ENCODE assay signal across 1 cellular context in the genomic region with DNA sequence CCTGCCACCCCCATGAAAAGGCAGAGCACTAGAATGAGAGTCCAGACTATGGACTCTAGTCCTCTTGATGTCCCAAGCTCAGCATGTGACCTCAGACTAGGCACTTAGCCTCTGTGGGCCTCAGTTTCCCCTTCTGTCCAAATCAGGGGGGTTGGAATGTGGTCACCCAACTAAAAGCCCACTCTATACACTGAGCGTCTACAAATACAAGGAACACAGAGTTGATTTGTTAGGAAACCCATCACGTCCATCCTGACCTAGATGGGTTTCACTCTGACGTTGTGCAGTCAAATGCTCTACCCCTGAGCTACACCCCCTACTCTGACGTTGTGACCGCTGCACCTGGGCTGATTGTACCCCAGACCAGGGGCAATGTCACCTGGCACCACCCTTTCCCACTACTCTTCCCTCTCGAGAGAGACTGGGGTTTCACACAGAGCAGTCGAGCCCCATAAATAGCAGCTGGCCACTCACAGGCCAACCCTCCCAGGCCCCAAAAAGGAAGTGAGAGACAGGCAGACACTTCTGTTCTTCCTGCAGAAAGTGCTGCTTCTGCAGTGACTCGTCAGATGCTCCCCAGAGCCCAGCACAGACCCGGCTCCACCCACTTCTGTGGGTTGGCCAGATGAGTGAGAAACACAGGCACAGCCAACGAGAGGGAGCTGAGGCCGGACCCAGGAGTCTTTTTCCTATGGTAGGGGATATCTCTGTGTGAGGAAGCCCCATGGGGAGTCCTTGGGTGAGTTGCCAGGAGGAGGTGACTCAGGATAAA.
TF ChIP-seq lines count a peak whose summit lies in the region.

No MANE protein-coding gene starts in this region.

TF ChIP-seq in GM12878, 131 proteins besides CTCF, POLR2A, EP300 and RAD21 (continued from another document and continues in another):
- TF ChIP-seq NKRF (conservative IDR thresholded peaks at IDR 0.05) (0 out of 2 replicates have a peak, but pooled peaks have one; percentile 38), POLR2AphosphoS5 (IDR thresholded peaks at IDR 0.05; ENCODE audit: low read length) (peak; percentile 86), EED (IDR thresholded peaks at IDR 0.05; ENCODE audit: low read depth) (peak; percentile 99), BCL11A (IDR thresholded peaks at IDR 0.05; ENCODE audit: low read depth, low read length) (peak; percentile 83), HDAC2 (IDR thresholded peaks at IDR 0.05) (no peak), E2F4 (IDR thresholded peaks at IDR 0.05; ENCODE audit: low read depth, low read length) (no peak), PML (IDR thresholded peaks at IDR 0.05; ENCODE audit: low read length) (peak; percentile 93), KAT2A (conservative IDR thresholded peaks at IDR 0.05; ENCODE audit: control insufficient read depth, low read depth, low read length) (no peak), FOXM1 (IDR thresholded peaks at IDR 0.05; ENCODE audit: low read depth, low read length) (peak; percentile 95), MXI1 (IDR thresholded peaks at IDR 0.05; ENCODE audit: low read depth, low read length) (no peak; the same call in 1 of the 2 replicates), ATF7 (IDR thresholded peaks at IDR 0.05; ENCODE audit: low read depth) (peak; percentile 93), RFX5 (IDR thresholded peaks at IDR 0.05; ENCODE audit: low read depth, low read length) (peak; percentile 59; the same call in 1 of the 2 replicates), ZNF217 (IDR thresholded peaks at IDR 0.05) (peak; percentile 90), ETV6 (conservative IDR thresholded peaks at IDR 0.05 in 1 of 2, IDR thresholded peaks at IDR 0.05 in 1 of 2; ENCODE audit: borderline replicate concordance in 1 of 2, low read depth in 1 of 2) (peak in 1 of 2 experiments; percentile 97; a peak in 2 of 4 replicates), MYC (IDR thresholded peaks at IDR 0.05; ENCODE audit: insufficient read depth, insufficient read length, insufficient replicate concordance, low read length, severe bottlenecking) (no peak), PAX5 (IDR thresholded peaks at IDR 0.05; ENCODE audit: borderline replicate concordance, low read depth, low read length) (peak; percentile 88; the same call in 1 of the 2 replicates), ZNF24 (IDR thresholded peaks at IDR 0.05) (peak; percentile 4; the same call in 1 of the 2 replicates), KDM1A (IDR thresholded peaks at IDR 0.05; ENCODE audit: borderline replicate concordance) (no peak), BACH1 (IDR thresholded peaks at IDR 0.05; ENCODE audit: borderline replicate concordance) (peak; percentile 74; the same call in 1 of the 2 replicates), TCF12 (IDR thresholded peaks at IDR 0.05; ENCODE audit: low read depth, low read length) (peak; percentile 99), BHLHE40 (IDR thresholded peaks at IDR 0.05; ENCODE audit: borderline replicate concordance in 1 of 2, low read depth in 2 of 2, low read length in 1 of 2) (peak; percentile 75 to 80), JUNB (IDR thresholded peaks at IDR 0.05) (peak; percentile 55), PAX8 (IDR thresholded peaks at IDR 0.05) (no peak), SPI1 (IDR thresholded peaks at IDR 0.05; ENCODE audit: borderline replicate concordance, insufficient read depth, low read depth, low read length) (peak; percentile 97), ZBED1 (IDR thresholded peaks at IDR 0.05; ENCODE audit: borderline replicate concordance) (peak; percentile 95; the same call in 1 of the 2 replicates), NFXL1 (IDR thresholded peaks at IDR 0.05; ENCODE audit: borderline replicate concordance) (no peak), MTA2 (IDR thresholded peaks at IDR 0.05; ENCODE audit: low read depth) (peak; percentile 92), YY1 (IDR thresholded peaks at IDR 0.05; ENCODE audit: low read depth, low read length) (no peak), NR2C1 (IDR thresholded peaks at IDR 0.05) (no peak), KLF5 (IDR thresholded peaks at IDR 0.05; ENCODE audit: partially characterized antibody) (peak; percentile 82), SREBF1 (IDR thresholded peaks at IDR 0.05; ENCODE audit: low read length) (0 out of 2 replicates have a peak, but pooled peaks have one; percentile 36), SRF (IDR thresholded peaks at IDR 0.05; ENCODE audit: low read depth in 2 of 2, low read length in 2 of 2) (peak in 1 of 2 experiments; percentile 88; a peak in 2 of 4 replicates), CBX3 (IDR thresholded peaks at IDR 0.05; ENCODE audit: borderline replicate concordance, low read depth) (no peak), SUZ12 (IDR thresholded peaks at IDR 0.05; ENCODE audit: unreplicated experiment) (no peak), ZNF622 (IDR thresholded peaks at IDR 0.05) (no peak), LARP7 (IDR thresholded peaks at IDR 0.05) (peak; percentile 54), IKZF1 (conservative IDR thresholded peaks at IDR 0.05) (peak; percentile 97), ZNF384 (IDR thresholded peaks at IDR 0.05; ENCODE audit: borderline replicate concordance, low read depth, low read length) (no peak; the same call in 1 of the 2 replicates), DPF2 (IDR thresholded peaks at IDR 0.05) (peak; percentile 92), YBX1 (IDR thresholded peaks at IDR 0.05) (no peak), RCOR1 (conservative IDR thresholded peaks at IDR 0.05; ENCODE audit: low read depth, low read length) (peak; percentile 32; the same call in 1 of the 2 replicates), SMAD1 (IDR thresholded peaks at IDR 0.05; ENCODE audit: low read depth, partially characterized antibody) (peak; percentile 2), HDAC6 (IDR thresholded peaks at IDR 0.05; ENCODE audit: unreplicated experiment) (no peak), ZNF207 (IDR thresholded peaks at IDR 0.05; ENCODE audit: borderline replicate concordance) (peak; percentile 19; the same call in 1 of the 2 replicates), POLR2AphosphoS2 (IDR thresholded peaks at IDR 0.05; ENCODE audit: low read depth, low read length) (peak; percentile 67; the same call in 1 of the 2 replicates), STAT3 (IDR thresholded peaks at IDR 0.05; ENCODE audit: low read depth, low read length) (no peak), GATAD2B (conservative IDR thresholded peaks at IDR 0.05; ENCODE audit: low read depth) (peak; percentile 92), ASH2L (IDR thresholded peaks at IDR 0.05; ENCODE audit: borderline replicate concordance, low read depth) (no peak), ZNF274 (IDR thresholded peaks at IDR 0.05; ENCODE audit: insufficient read depth, insufficient read length) (no peak), RELB (IDR thresholded peaks at IDR 0.05; ENCODE audit: low read depth) (peak; percentile 90), EZH2 (IDR thresholded peaks at IDR 0.05; ENCODE audit: borderline replicate concordance, control insufficient read depth, low read depth, low read length) (no peak), TCF3 (IDR thresholded peaks at IDR 0.05; ENCODE audit: borderline replicate concordance, insufficient read depth, low read depth, low read length) (peak; percentile 97), FOS (IDR thresholded peaks at IDR 0.05; ENCODE audit: borderline replicate concordance, extremely low read depth, insufficient read length) (no peak)
- TF ChIP-seq, protein P1, sequence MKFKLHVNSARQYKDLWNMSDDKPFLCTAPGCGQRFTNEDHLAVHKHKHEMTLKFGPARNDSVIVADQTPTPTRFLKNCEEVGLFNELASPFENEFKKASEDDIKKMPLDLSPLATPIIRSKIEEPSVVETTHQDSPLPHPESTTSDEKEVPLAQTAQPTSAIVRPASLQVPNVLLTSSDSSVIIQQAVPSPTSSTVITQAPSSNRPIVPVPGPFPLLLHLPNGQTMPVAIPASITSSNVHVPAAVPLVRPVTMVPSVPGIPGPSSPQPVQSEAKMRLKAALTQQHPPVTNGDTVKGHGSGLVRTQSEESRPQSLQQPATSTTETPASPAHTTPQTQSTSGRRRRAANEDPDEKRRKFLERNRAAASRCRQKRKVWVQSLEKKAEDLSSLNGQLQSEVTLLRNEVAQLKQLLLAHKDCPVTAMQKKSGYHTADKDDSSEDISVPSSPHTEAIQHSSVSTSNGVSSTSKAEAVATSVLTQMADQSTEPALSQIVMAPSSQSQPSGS (IDR thresholded peaks at IDR 0.05; ENCODE audit: low read length), result peak; percentile 96; the same call in 1 of the 2 replicates
- TF ChIP-seq, protein P2, sequence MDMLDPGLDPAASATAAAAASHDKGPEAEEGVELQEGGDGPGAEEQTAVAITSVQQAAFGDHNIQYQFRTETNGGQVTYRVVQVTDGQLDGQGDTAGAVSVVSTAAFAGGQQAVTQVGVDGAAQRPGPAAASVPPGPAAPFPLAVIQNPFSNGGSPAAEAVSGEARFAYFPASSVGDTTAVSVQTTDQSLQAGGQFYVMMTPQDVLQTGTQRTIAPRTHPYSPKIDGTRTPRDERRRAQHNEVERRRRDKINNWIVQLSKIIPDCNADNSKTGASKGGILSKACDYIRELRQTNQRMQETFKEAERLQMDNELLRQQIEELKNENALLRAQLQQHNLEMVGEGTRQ (IDR thresholded peaks at IDR 0.05; ENCODE audit: borderline replicate concordance, low read depth, low read length), result no peak
- TF ChIP-seq, protein P3, sequence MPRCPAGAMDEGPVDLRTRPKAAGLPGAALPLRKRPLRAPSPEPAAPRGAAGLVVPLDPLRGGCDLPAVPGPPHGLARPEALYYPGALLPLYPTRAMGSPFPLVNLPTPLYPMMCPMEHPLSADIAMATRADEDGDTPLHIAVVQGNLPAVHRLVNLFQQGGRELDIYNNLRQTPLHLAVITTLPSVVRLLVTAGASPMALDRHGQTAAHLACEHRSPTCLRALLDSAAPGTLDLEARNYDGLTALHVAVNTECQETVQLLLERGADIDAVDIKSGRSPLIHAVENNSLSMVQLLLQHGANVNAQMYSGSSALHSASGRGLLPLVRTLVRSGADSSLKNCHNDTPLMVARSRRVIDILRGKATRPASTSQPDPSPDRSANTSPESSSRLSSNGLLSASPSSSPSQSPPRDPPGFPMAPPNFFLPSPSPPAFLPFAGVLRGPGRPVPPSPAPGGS (IDR thresholded peaks at IDR 0.05; ENCODE audit: borderline replicate concordance, insufficient read depth, low read depth, low read length, poor library complexity, severe bottlenecking), result peak; percentile 88
- TF ChIP-seq, protein P4, sequence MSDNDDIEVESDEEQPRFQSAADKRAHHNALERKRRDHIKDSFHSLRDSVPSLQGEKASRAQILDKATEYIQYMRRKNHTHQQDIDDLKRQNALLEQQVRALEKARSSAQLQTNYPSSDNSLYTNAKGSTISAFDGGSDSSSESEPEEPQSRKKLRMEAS (IDR thresholded peaks at IDR 0.05; ENCODE audit: low read depth, low read length), result 0 out of 2 replicates have a peak, but pooled peaks have one; percentile 11
- TF ChIP-seq, protein P5, sequence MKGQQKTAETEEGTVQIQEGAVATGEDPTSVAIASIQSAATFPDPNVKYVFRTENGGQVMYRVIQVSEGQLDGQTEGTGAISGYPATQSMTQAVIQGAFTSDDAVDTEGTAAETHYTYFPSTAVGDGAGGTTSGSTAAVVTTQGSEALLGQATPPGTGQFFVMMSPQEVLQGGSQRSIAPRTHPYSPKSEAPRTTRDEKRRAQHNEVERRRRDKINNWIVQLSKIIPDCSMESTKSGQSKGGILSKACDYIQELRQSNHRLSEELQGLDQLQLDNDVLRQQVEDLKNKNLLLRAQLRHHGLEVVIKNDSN (IDR thresholded peaks at IDR 0.05; ENCODE audit: borderline replicate concordance, extremely low read length, insufficient read depth, low read depth, low read length), result no peak
- TF ChIP-seq, protein P6, sequence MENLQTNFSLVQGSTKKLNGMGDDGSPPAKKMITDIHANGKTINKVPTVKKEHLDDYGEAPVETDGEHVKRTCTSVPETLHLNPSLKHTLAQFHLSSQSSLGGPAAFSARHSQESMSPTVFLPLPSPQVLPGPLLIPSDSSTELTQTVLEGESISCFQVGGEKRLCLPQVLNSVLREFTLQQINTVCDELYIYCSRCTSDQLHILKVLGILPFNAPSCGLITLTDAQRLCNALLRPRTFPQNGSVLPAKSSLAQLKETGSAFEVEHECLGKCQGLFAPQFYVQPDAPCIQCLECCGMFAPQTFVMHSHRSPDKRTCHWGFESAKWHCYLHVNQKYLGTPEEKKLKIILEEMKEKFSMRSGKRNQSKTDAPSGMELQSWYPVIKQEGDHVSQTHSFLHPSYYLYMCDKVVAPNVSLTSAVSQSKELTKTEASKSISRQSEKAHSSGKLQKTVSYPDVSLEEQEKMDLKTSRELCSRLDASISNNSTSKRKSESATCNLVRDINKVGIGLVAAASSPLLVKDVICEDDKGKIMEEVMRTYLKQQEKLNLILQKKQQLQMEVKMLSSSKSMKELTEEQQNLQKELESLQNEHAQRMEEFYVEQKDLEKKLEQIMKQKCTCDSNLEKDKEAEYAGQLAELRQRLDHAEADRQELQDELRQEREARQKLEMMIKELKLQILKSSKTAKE (IDR thresholded peaks at IDR 0.05; ENCODE audit: low read depth, poor library complexity, severe bottlenecking), result peak; percentile 98
